ENCODE assay signal across 8 cellular contexts in the genomic region with DNA sequence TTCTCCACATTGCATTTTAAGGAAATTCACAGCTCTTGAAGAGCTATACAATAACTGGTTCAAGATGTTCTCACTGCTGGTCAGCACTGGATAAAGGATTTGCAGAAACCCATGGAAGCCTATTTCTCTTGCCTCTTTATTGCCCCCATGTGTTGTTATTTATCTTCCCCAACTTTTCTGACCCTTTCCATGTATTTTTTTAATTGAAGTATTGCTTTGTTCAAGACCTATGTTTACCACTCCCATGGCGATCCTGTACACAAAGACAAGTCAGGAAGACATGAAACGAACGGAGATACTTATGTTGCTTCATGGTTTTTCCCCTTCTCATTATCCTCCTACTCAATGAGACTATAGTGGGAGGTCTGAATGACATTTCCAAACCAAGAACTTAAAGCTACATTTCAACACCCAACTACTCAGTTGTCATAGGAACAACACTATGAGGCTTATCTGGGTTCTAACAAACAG.
DNase-seq lines count a peak whose midpoint lies in the region; ATAC-seq, FAIRE-seq and TF ChIP-seq lines count a peak whose summit lies in the region.

No MANE protein-coding gene starts in this region.

- no peak for TF ChIP-seq RAD21 in A549 (conservative IDR thresholded peaks at IDR 0.05 in 1 of 2, IDR thresholded peaks at IDR 0.05 in 1 of 2)

- peak in 1 of 2 experiments; percentile 30 for DNase-seq in A549 (ENCODE audit: low read depth in 1 of 2, low spot score in 1 of 2)
- peak; percentile 34 for DNase-seq in H4 (ENCODE audit: low spot score)
- DNase-seq in activated T-helper 2 cell treated with anti-CD3 and anti-CD28 coated beads, Interferon-gamma antibody, Interleukin-2, Interleukin-4, amounts not matched to agents 10 μg/mL and 5 μg/mL and 100 μg/mL, durations not matched to agents 14 hours and 24 hours and 36 hours (ENCODE audit: low spot score): no peak
- DNase-seq in kidney tubule cell (ENCODE audit: low spot score): peak; percentile 58
- DNase-seq in hepatic stellate cell (ENCODE audit: low spot score): no peak
- DNase-seq in activated gamma-delta T cell treated with Interleukin-2 at 50 U/mL for 16 hours: no peak

- no peaks in the 10 kb centered on the region for H3K9me3 ChIP-seq in A549

- H3K9me3 Mint-ChIP-seq in activated T-helper 2 cell treated with anti-CD3 and anti-CD28 coated beads, Interferon-gamma antibody, Interleukin-2, Interleukin-4, amounts not matched to agents 10 μg/mL and 5 μg/mL and 100 μg/mL, durations not matched to agents 14 hours and 24 hours and 36 hours: no peaks in the 10 kb centered on the region

- peak overlapping the region; percentile 68 for H3K4me2 ChIP-seq in A549

- peaks cover 64% of the 10 kb centered on the region for H3K4me1 ChIP-seq in A549

- intact Hi-C loops in activated T-helper 2 cell treated with anti-CD3 and anti-CD28 coated beads, Interferon-gamma antibody, Interleukin-2, Interleukin-4, amounts not matched to agents 10 μg/mL and 5 μg/mL and 100 μg/mL, durations not matched to agents 14 hours and 24 hours and 36 hours (cut with micrococcal nuclease): loop anchor here (1.0 to 2.0 kb wide), 2 partner anchors 39 to 84 kb away; no protein-coding TSS in a partner anchor

- no peak for TF ChIP-seq CTCF in A549 (IDR thresholded peaks at IDR 0.05)

- TF ChIP-seq POLR2A in A549 (IDR thresholded peaks at IDR 0.05; ENCODE audit: low read length): no peak

- H3K4me3 ChIP-seq in A549: peak overlapping the region; percentile 42

- peaks cover 77% of the 10 kb centered on the region for H3K36me3 Mint-ChIP-seq in activated T-helper 2 cell treated with anti-CD3 and anti-CD28 coated beads, Interferon-gamma antibody, Interleukin-2, Interleukin-4, amounts not matched to agents 10 μg/mL and 5 μg/mL and 100 μg/mL, durations not matched to agents 14 hours and 24 hours and 36 hours (ENCODE audit: low read depth)

- peak overlapping the region; percentile 93 for H3K27ac Mint-ChIP-seq in activated T-helper 2 cell treated with anti-CD3 and anti-CD28 coated beads, Interferon-gamma antibody, Interleukin-2, Interleukin-4, amounts not matched to agents 10 μg/mL and 5 μg/mL and 100 μg/mL, durations not matched to agents 14 hours and 24 hours and 36 hours

- ATAC-seq in A549: no peak
- ATAC-seq in GM21825 (IDR thresholded peaks at IDR 0.05; ENCODE audit: unreplicated experiment): no peak
- no peak for ATAC-seq in HG02678 (IDR thresholded peaks at IDR 0.05; ENCODE audit: unreplicated experiment)

- FAIRE-seq in A549 (lab: Jason Lieb, UNC): peak; percentile 68

- H3K4me1 Mint-ChIP-seq in activated T-helper 2 cell treated with anti-CD3 and anti-CD28 coated beads, Interferon-gamma antibody, Interleukin-2, Interleukin-4, amounts not matched to agents 10 μg/mL and 5 μg/mL and 100 μg/mL, durations not matched to agents 14 hours and 24 hours and 36 hours (ENCODE audit: low read depth): peaks cover 50% of the 10 kb centered on the region

- peak overlapping the region; percentile 89 for H3K4me3 Mint-ChIP-seq in activated T-helper 2 cell treated with anti-CD3 and anti-CD28 coated beads, Interferon-gamma antibody, Interleukin-2, Interleukin-4, amounts not matched to agents 10 μg/mL and 5 μg/mL and 100 μg/mL, durations not matched to agents 14 hours and 24 hours and 36 hours (ENCODE audit: low read depth)

- H3K27me3 Mint-ChIP-seq in activated T-helper 2 cell treated with anti-CD3 and anti-CD28 coated beads, Interferon-gamma antibody, Interleukin-2, Interleukin-4, amounts not matched to agents 10 μg/mL and 5 μg/mL and 100 μg/mL, durations not matched to agents 14 hours and 24 hours and 36 hours (ENCODE audit: low read depth): no peaks in the 10 kb centered on the region

- no peak for TF ChIP-seq EP300 in A549 (IDR thresholded peaks at IDR 0.05)

- CTCF ChIA-PET in A549 (lab: Yijun Ruan, JAX): interaction anchor here (1.3 to 1.9 kb wide), 3 partner anchors 251 to 609 kb away, joined by 3 to 7 read pairs (median 3); no protein-coding TSS in a partner anchor

- 20% methylated on average over 3 of the region's 3 CpGs for WGBS in A549 (ENCODE audit: missing lambda C conversion rate)

- H3K27ac ChIP-seq in A549: peak overlapping the region; percentile 71 to 74; a peak in 5 of 6 replicates

- POLR2A ChIA-PET in A549 (lab: Yijun Ruan, JAX): interaction anchor here (0.6 kb wide), 1 partner anchor 251 kb away, joined by 3 read pairs; no protein-coding TSS in a partner anchor

TF ChIP-seq in A549, 52 proteins besides CTCF, POLR2A, EP300 and RAD21:
- no peak for TF ChIP-seq MAFK (IDR thresholded peaks at IDR 0.05; ENCODE audit: partially characterized antibody)
- TF ChIP-seq USF2 (IDR thresholded peaks at IDR 0.05): no peak
- TF ChIP-seq, protein P1, sequence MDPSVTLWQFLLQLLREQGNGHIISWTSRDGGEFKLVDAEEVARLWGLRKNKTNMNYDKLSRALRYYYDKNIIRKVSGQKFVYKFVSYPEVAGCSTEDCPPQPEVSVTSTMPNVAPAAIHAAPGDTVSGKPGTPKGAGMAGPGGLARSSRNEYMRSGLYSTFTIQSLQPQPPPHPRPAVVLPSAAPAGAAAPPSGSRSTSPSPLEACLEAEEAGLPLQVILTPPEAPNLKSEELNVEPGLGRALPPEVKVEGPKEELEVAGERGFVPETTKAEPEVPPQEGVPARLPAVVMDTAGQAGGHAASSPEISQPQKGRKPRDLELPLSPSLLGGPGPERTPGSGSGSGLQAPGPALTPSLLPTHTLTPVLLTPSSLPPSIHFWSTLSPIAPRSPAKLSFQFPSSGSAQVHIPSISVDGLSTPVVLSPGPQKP (IDR thresholded peaks at IDR 0.05; ENCODE audit: low read depth, low read length): no peak
- TF ChIP-seq MAX (IDR thresholded peaks at IDR 0.05): no peak
- no peak for TF ChIP-seq RFX5 (IDR thresholded peaks at IDR 0.05)
- TF ChIP-seq MYC (IDR thresholded peaks at IDR 0.05; ENCODE audit: borderline replicate concordance, low read length): no peak
- no peak for TF ChIP-seq CHD4 (IDR thresholded peaks at IDR 0.05; ENCODE audit: borderline replicate concordance)
- TF ChIP-seq, protein P2, sequence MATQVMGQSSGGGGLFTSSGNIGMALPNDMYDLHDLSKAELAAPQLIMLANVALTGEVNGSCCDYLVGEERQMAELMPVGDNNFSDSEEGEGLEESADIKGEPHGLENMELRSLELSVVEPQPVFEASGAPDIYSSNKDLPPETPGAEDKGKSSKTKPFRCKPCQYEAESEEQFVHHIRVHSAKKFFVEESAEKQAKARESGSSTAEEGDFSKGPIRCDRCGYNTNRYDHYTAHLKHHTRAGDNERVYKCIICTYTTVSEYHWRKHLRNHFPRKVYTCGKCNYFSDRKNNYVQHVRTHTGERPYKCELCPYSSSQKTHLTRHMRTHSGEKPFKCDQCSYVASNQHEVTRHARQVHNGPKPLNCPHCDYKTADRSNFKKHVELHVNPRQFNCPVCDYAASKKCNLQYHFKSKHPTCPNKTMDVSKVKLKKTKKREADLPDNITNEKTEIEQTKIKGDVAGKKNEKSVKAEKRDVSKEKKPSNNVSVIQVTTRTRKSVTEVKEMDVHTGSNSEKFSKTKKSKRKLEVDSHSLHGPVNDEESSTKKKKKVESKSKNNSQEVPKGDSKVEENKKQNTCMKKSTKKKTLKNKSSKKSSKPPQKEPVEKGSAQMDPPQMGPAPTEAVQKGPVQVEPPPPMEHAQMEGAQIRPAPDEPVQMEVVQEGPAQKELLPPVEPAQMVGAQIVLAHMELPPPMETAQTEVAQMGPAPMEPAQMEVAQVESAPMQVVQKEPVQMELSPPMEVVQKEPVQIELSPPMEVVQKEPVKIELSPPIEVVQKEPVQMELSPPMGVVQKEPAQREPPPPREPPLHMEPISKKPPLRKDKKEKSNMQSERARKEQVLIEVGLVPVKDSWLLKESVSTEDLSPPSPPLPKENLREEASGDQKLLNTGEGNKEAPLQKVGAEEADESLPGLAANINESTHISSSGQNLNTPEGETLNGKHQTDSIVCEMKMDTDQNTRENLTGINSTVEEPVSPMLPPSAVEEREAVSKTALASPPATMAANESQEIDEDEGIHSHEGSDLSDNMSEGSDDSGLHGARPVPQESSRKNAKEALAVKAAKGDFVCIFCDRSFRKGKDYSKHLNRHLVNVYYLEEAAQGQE (IDR thresholded peaks at IDR 0.05): no peak
- no peak for TF ChIP-seq CHD2 (IDR thresholded peaks at IDR 0.05; ENCODE audit: low read length, partially characterized antibody)
- TF ChIP-seq SMC3 (IDR thresholded peaks at IDR 0.05): no peak
- TF ChIP-seq HES2 (IDR thresholded peaks at IDR 0.05): no peak
- no peak for TF ChIP-seq CBX8 (IDR thresholded peaks at IDR 0.05)
- TF ChIP-seq SREBF2 (IDR thresholded peaks at IDR 0.05): no peak
- TF ChIP-seq BCL3 (IDR thresholded peaks at IDR 0.05): no peak
- TF ChIP-seq ZFP36 (IDR thresholded peaks at IDR 0.05; ENCODE audit: borderline replicate concordance, partially characterized antibody): no peak

Comparison
In these comparisons a context has a peak if more than half of its experiments do, and no peak if none do; other contexts are left out.
1. DNase-seq: peak in H4 (single experiment) and kidney tubule cell (single experiment); none in activated T-helper 2 cell treated with anti-CD3 and anti-CD28 coated beads, Interferon-gamma antibody, Interleukin-2, Interleukin-4, amounts not matched to agents 10 μg/mL and 5 μg/mL and 100 μg/mL, durations not matched to agents 14 hours and 24 hours and 36 hours (single experiment), hepatic stellate cell (single experiment) and activated gamma-delta T cell treated with Interleukin-2 at 50 U/mL for 16 hours (single experiment).